Comparison of ENCODE assay signal across 27 cellular contexts in the genomic region with DNA sequence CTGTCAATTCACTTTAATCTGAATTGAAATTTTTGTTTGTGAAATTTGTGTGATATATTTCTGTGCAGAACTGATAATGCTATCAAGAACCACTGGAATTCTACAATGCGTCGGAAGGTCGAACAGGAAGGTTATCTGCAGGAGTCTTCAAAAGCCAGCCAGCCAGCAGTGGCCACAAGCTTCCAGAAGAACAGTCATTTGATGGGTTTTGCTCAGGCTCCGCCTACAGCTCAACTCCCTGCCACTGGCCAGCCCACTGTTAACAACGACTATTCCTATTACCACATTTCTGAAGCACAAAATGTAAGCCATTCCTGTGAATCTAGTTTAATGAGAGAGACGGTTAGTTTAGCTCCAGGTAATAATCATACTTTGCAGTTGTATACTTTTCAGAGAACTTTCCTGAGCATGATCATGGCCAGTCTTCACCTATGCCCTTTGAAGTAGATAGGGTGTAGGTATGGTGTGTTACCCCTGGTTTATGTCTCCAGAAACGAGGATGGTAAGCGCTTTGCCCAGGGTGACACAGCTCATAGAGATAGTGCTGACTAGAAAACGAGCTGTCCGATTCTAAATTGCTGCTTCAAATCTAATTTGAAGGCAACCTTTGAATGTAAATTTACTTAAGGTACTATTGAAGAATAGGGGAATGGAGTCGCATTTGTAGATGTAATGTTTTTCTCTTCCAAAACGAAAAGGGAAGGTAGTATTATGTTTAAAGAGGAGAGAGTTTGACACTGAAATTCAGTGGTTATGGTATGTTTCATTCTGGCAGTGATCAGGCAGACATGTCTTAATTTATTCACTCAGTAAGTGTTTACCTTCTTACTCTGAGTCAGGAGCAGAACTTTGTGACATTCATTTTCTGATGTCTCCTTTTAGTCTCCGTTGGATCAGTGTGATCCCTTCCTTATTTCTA. TPM values are rescaled to one million over a fixed set of nuclear protein-coding genes. Genes with fewer than 3 reads are reported as not detected.
DNase-seq lines count a peak whose midpoint lies in the region; ATAC-seq and TF ChIP-seq lines count a peak whose summit lies in the region.
"Had no signal": no experiment of that assay in that cellular context is flagged by ENCODE, and none has a peak within 500 bp of the region (broad histone marks: within the 10 kb centered on the region; RNA-seq: fewer than 3 reads in every experiment).

No MANE protein-coding gene starts in this region.

- peaks cover 57% of the 10 kb centered on the region for H3K36me3 Mint-ChIP-seq in activated naive CD8-positive, alpha-beta T cell
- H3K36me3 Mint-ChIP-seq in activated naive CD8-positive, alpha-beta T cell treated with anti-CD3 and anti-CD28 coated beads, Interleukin-2, amount 50 U/mL, for 24 hours (ENCODE audit: low read depth): peaks cover 73% of the 10 kb centered on the region

- H3K9ac ChIP-seq in Karpas-422 (ENCODE audit: low read length): no peak overlapping the region

- DNase-seq in activated naive CD8-positive, alpha-beta T cell treated with anti-CD3 and anti-CD28 coated beads, Interleukin-2, amount 50 U/mL, for 24 hours: no peak
- DNase-seq in Kasumi-1 (lab: John Stamatoyannopoulos, UW): peak; percentile 74 to 78
- DNase-seq in OCI-M1 (lab: John Stamatoyannopoulos, UW): peak; percentile 96
- peak; percentile 82 to 93 for DNase-seq in erythroblast (lab: John Stamatoyannopoulos, UW)
- DNase-seq in DMS79 treated with DMSO at 0.1 percent for 48 hours (lab: John Stamatoyannopoulos, UW): no peak
- no peak for DNase-seq in MG63
- no peak for DNase-seq in Karpas-422
- DNase-seq: activated CD4-positive, alpha-beta T cell treated with anti-CD3 and anti-CD28 coated beads for 4 hours; activated naive CD4-positive, alpha-beta T cell treated with Interleukin-2 at 50 U/mL for 16 hours; activated T-cell treated with anti-CD3 and anti-CD28 coated beads for 4 hours; amniotic stem cell; BE2C; Calu3; midbrain; naive thymus-derived CD8-positive, alpha-beta T cell; NCI-H1694; NCI-H510A; occipital lobe; Peyer's patch; psoas muscle; sigmoid colon; SJCRH30; stimulated activated CD4-positive, alpha-beta T cell treated with anti-CD3 and anti-CD28 coated beads, Interleukin-4, amount 100 ng/mL, for 24 hours had no signal

- H3K9me2 ChIP-seq in Karpas-422 (replicated peaks; ENCODE audit: insufficient read depth, low read length): no peaks in the 10 kb centered on the region

- H3K4me3 ChIP-seq in MG63 (no peak overlapping the region), Karpas-422 (ENCODE audit: low read length) (no peak overlapping the region)
- H3K4me3 ChIP-seq: GM12878, Peyer's patch, psoas muscle, sigmoid colon, SJCRH30 had no signal

- H3K4me1 ChIP-seq in Karpas-422 (ENCODE audit: low read length): peaks cover 20% of the 10 kb centered on the region
- H3K4me1 ChIP-seq: BE2C, Peyer's patch, sigmoid colon, SJCRH30 had no signal

- no peaks in the 10 kb centered on the region for H3K79me2 ChIP-seq in Karpas-422 (ENCODE audit: low read length)

- H3K27ac Mint-ChIP-seq in activated naive CD8-positive, alpha-beta T cell: peak overlapping the region; percentile 16
- no peak overlapping the region for H3K27ac Mint-ChIP-seq in activated naive CD8-positive, alpha-beta T cell treated with anti-CD3 and anti-CD28 coated beads, Interleukin-2, amount 50 U/mL, for 24 hours
- H3K27ac Mint-ChIP-seq: IgD-negative memory B cell; stimulated activated memory B cell treated with anti-CD40 and anti-IgM and Interleukin-4, amounts not matched to agents 10 μg/mL and 1 μg/mL and 100 μg/mL, for 72 hours had no signal

- peaks cover 4% of the 10 kb centered on the region for H3K27me3 ChIP-seq in MG63
- H3K27me3 ChIP-seq in Karpas-422 (ENCODE audit: low read length): no peaks in the 10 kb centered on the region
- H3K27me3 ChIP-seq: BE2C, Peyer's patch, SJCRH30 had no signal

- no peaks in the 10 kb centered on the region for H3K9me3 Mint-ChIP-seq in activated naive CD8-positive, alpha-beta T cell (ENCODE audit: low read depth)
- H3K9me3 Mint-ChIP-seq in activated naive CD8-positive, alpha-beta T cell treated with anti-CD3 and anti-CD28 coated beads, Interleukin-2, amount 50 U/mL, for 24 hours: no peaks in the 10 kb centered on the region
- H3K9me3 Mint-ChIP-seq: IgD-negative memory B cell; naive thymus-derived CD8-positive, alpha-beta T cell; stimulated activated memory B cell treated with anti-CD40 and anti-IgM and Interleukin-4, amounts not matched to agents 10 μg/mL and 1 μg/mL and 100 μg/mL, for 72 hours had no signal

- no peak overlapping the region for H3K4me2 ChIP-seq in Karpas-422 (ENCODE audit: low read depth, low read length, poor library complexity, severe bottlenecking)

- no peak overlapping the region for H2AFZ ChIP-seq in Karpas-422 (ENCODE audit: low read length)

- H4K20me1 ChIP-seq in Karpas-422 (ENCODE audit: insufficient read depth, low read depth, low read length): no peaks in the 10 kb centered on the region

- no peak overlapping the region for H3K4me3 Mint-ChIP-seq in activated naive CD8-positive, alpha-beta T cell
- H3K4me3 Mint-ChIP-seq in activated naive CD8-positive, alpha-beta T cell treated with anti-CD3 and anti-CD28 coated beads, Interleukin-2, amount 50 U/mL, for 24 hours: no peak overlapping the region
- H3K4me3 Mint-ChIP-seq: IgD-negative memory B cell; naive thymus-derived CD8-positive, alpha-beta T cell; stimulated activated memory B cell treated with anti-CD40 and anti-IgM and Interleukin-4, amounts not matched to agents 10 μg/mL and 1 μg/mL and 100 μg/mL, for 72 hours had no signal

- no peaks in the 10 kb centered on the region for H3K9me3 ChIP-seq in MG63
- no peaks in the 10 kb centered on the region for H3K9me3 ChIP-seq in Karpas-422 (ENCODE audit: low read length)
- H3K9me3 ChIP-seq: BE2C, Peyer's patch, psoas muscle, sigmoid colon, SJCRH30 had no signal

- H3K27ac ChIP-seq in Karpas-422 (ENCODE audit: low read length): no peak overlapping the region
- H3K27ac ChIP-seq: Peyer's patch, psoas muscle, sigmoid colon, SJCRH30 had no signal

- H3K36me3 ChIP-seq in MG63: no peaks in the 10 kb centered on the region
- H3K36me3 ChIP-seq in Karpas-422 (ENCODE audit: insufficient read depth, low read length): peaks cover 4% of the 10 kb centered on the region; the same call in 1 of the 2 replicates
- H3K36me3 ChIP-seq: BE2C, Peyer's patch, sigmoid colon had no signal

- no peak for ATAC-seq in activated naive CD8-positive, alpha-beta T cell treated with anti-CD3 and anti-CD28 coated beads, Interleukin-2, amount 50 U/mL, for 24 hours
- ATAC-seq: naive thymus-derived CD8-positive, alpha-beta T cell; psoas muscle; stimulated activated memory B cell treated with anti-CD40 and anti-IgM and Interleukin-4, amounts not matched to agents 10 μg/mL and 1 μg/mL and 100 μg/mL, for 72 hours had no signal

- H3K27me3 Mint-ChIP-seq in activated naive CD8-positive, alpha-beta T cell: no peaks in the 10 kb centered on the region
- H3K27me3 Mint-ChIP-seq in activated naive CD8-positive, alpha-beta T cell treated with anti-CD3 and anti-CD28 coated beads, Interleukin-2, amount 50 U/mL, for 24 hours: no peaks in the 10 kb centered on the region
- H3K27me3 Mint-ChIP-seq: IgD-negative memory B cell; naive thymus-derived CD8-positive, alpha-beta T cell had no signal

- H3K4me1 Mint-ChIP-seq in activated naive CD8-positive, alpha-beta T cell (ENCODE audit: low read depth): peaks cover 27% of the 10 kb centered on the region
- peaks cover 22% of the 10 kb centered on the region for H3K4me1 Mint-ChIP-seq in activated naive CD8-positive, alpha-beta T cell treated with anti-CD3 and anti-CD28 coated beads, Interleukin-2, amount 50 U/mL, for 24 hours

- peak; percentile 50 for TF ChIP-seq POLR2A in erythroblast (IDR thresholded peaks at IDR 0.05; ENCODE audit: low read length)

RNA-seq across cellular contexts. Expression of a gene that starts 11.4 kb away (rescaled TPM):
- total RNA-seq in MG63 (2014; rRNA removed; shearing (Covaris generic); ENCODE audit: low replicate concordance): 1.5 TPM in 1 of 2 replicates, not detected in the other
- 5.3 and 11.8 TPM in 2 replicates for total RNA-seq in Karpas-422 (2014; rRNA removed; shearing (Covaris generic); ENCODE audit: low replicate concordance)

Comparison
In these comparisons a context has a peak if more than half of its experiments do, and no peak if none do; other contexts are left out.
1. DNase-seq: peak in Kasumi-1 (2 of 2), OCI-M1 (single experiment) and erythroblast (2 of 2); none in activated naive CD8-positive, alpha-beta T cell treated with anti-CD3 and anti-CD28 coated beads, Interleukin-2, amount 50 U/mL, for 24 hours (single experiment), DMS79 treated with DMSO at 0.1 percent for 48 hours (single experiment), MG63 (single experiment) and Karpas-422 (single experiment).